Comparison of ENCODE assay signal across 2 cellular contexts in genomic region chr3:111924283-111924682, GRCh38.
TF ChIP-seq lines count a peak whose summit lies in the region.

No MANE protein-coding gene starts in this region.

TF ChIP-seq in liver, 16 proteins besides CTCF, POLR2A, EP300 and RAD21 (continued from another document):
- TF ChIP-seq HNF4A (conservative IDR thresholded peaks at IDR 0.05) (peak; percentile 49 to 85), REST (IDR thresholded peaks at IDR 0.05) (peak; percentile 34), MAX (IDR thresholded peaks at IDR 0.05) (peak; percentile 99), EGR1 (IDR thresholded peaks at IDR 0.05; ENCODE audit: low read depth in 2 of 2) (peak in 1 of 2 donors; percentile 42), FOXA1 (IDR thresholded peaks at IDR 0.05) (peak; percentile 58), ATF3 (IDR thresholded peaks at IDR 0.05) (no peak), HNF4G (IDR thresholded peaks at IDR 0.05) (no peak), FOXA2 (IDR thresholded peaks at IDR 0.05) (peak; percentile 87), GABPA (IDR thresholded peaks at IDR 0.05 in 1 of 2, conservative IDR thresholded peaks at IDR 0.05 in 1 of 2) (peak in 1 of 2 donors; percentile 54), RXRA (IDR thresholded peaks at IDR 0.05) (peak; percentile 59 to 90), JUND (IDR thresholded peaks at IDR 0.05) (peak; percentile 16 to 60), NR2F2 (IDR thresholded peaks at IDR 0.05) (peak; percentile 58)

TF ChIP-seq in HepG2, 621 proteins besides CTCF, POLR2A, EP300 and RAD21 (continued from another document):
- TF ChIP-seq ARID4A (CRISPR knock-in tag; IDR thresholded peaks at IDR 0.05; ENCODE audit: borderline replicate concordance) (no peak), ZNF460 (CRISPR knock-in tag; IDR thresholded peaks at IDR 0.05; ENCODE audit: borderline replicate concordance) (no peak), ZNF629 (CRISPR knock-in tag; conservative IDR thresholded peaks at IDR 0.05) (no peak), THRA (CRISPR knock-in tag; IDR thresholded peaks at IDR 0.05; ENCODE audit: borderline replicate concordance) (no peak), ZNF280B (CRISPR knock-in tag; IDR thresholded peaks at IDR 0.05; ENCODE audit: borderline replicate concordance) (no peak), AGO2 (optimal IDR thresholded peaks at IDR 0.05; ENCODE audit: low read depth, low read length) (no peak), KDM3A (CRISPR knock-in tag; IDR thresholded peaks at IDR 0.05; ENCODE audit: low read depth) (no peak), ZNF598 (CRISPR knock-in tag; IDR thresholded peaks at IDR 0.05; ENCODE audit: borderline replicate concordance) (no peak), ZNF646 (CRISPR knock-in tag; IDR thresholded peaks at IDR 0.05) (no peak), HCFC1 (IDR thresholded peaks at IDR 0.05; ENCODE audit: low read depth, low read length) (no peak), NR0B2 (CRISPR knock-in tag; IDR thresholded peaks at IDR 0.05) (no peak), SP2 (CRISPR knock-in tag; IDR thresholded peaks at IDR 0.05) (no peak), BRD4 (CRISPR knock-in tag; IDR thresholded peaks at IDR 0.05) (no peak)
